In the genomic region with DNA sequence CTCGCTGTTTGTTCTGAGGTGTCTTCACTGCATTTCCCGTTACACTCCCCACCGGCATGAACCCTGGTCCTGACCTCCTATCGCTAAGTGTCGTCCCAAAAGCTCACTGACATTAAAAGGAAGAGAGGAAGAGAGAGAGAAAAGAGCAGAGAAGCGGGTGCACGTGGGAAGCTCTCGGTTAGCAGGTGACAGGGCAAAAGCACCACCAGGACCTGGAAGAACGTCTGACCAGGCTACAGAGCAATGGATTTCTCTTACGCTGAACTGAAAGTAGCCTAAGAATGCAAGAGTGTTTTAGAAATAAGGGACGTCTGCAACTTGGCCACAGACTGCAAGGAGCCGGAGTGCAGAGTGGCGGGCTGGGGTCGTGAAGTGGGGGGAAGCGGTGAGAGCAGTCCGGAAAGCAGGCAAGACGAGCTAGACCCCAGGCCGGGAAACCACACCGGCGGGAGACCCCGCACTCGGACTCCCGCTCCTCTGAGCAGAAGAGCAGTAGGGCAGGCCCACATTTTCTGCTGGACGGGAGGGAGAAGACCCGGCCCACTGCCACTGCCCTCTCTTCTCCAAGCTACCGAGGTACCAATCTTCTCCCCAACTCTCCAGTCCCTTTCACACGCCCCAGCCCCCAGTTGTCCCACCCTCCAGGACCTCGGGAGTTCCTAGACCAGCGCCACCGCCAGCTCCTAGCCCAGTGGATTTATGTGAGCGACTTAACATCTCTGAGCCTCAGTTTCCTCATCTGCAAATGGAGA, we compare ENCODE assay signal across 2 cellular contexts.
A peak's percentile ranks its signal among the peaks of the same experiment; 100 is the strongest.
TF ChIP-seq lines count a peak whose summit lies in the region.

No MANE protein-coding gene starts in this region.

TF ChIP-seq in K562, 482 proteins besides CTCF, POLR2A, EP300 and RAD21 (continued from another document):
- TF ChIP-seq, protein P1, sequence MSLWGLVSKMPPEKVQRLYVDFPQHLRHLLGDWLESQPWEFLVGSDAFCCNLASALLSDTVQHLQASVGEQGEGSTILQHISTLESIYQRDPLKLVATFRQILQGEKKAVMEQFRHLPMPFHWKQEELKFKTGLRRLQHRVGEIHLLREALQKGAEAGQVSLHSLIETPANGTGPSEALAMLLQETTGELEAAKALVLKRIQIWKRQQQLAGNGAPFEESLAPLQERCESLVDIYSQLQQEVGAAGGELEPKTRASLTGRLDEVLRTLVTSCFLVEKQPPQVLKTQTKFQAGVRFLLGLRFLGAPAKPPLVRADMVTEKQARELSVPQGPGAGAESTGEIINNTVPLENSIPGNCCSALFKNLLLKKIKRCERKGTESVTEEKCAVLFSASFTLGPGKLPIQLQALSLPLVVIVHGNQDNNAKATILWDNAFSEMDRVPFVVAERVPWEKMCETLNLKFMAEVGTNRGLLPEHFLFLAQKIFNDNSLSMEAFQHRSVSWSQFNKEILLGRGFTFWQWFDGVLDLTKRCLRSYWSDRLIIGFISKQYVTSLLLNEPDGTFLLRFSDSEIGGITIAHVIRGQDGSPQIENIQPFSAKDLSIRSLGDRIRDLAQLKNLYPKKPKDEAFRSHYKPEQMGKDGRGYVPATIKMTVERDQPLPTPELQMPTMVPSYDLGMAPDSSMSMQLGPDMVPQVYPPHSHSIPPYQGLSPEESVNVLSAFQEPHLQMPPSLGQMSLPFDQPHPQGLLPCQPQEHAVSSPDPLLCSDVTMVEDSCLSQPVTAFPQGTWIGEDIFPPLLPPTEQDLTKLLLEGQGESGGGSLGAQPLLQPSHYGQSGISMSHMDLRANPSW (CRISPR knock-in tag; IDR thresholded peaks at IDR 0.05): no peak
- TF ChIP-seq NR1H2 (CRISPR knock-in tag; IDR thresholded peaks at IDR 0.05): 0 out of 2 replicates have a peak, but pooled peaks have one; percentile 10
- TF ChIP-seq FOXM1 (IDR thresholded peaks at IDR 0.05; ENCODE audit: low read depth): no peak
- TF ChIP-seq FOXM1 (CRISPR knock-in tag; IDR thresholded peaks at IDR 0.05; ENCODE audit: low read depth): 0 out of 2 replicates have a peak, but pooled peaks have one; percentile 0
- TF ChIP-seq, protein P2, sequence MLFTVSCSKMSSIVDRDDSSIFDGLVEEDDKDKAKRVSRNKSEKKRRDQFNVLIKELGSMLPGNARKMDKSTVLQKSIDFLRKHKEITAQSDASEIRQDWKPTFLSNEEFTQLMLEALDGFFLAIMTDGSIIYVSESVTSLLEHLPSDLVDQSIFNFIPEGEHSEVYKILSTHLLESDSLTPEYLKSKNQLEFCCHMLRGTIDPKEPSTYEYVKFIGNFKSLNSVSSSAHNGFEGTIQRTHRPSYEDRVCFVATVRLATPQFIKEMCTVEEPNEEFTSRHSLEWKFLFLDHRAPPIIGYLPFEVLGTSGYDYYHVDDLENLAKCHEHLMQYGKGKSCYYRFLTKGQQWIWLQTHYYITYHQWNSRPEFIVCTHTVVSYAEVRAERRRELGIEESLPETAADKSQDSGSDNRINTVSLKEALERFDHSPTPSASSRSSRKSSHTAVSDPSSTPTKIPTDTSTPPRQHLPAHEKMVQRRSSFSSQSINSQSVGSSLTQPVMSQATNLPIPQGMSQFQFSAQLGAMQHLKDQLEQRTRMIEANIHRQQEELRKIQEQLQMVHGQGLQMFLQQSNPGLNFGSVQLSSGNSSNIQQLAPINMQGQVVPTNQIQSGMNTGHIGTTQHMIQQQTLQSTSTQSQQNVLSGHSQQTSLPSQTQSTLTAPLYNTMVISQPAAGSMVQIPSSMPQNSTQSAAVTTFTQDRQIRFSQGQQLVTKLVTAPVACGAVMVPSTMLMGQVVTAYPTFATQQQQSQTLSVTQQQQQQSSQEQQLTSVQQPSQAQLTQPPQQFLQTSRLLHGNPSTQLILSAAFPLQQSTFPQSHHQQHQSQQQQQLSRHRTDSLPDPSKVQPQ (CRISPR knock-in tag; IDR thresholded peaks at IDR 0.05; ENCODE audit: borderline replicate concordance): no peak
- no peak for TF ChIP-seq MAFG (tag; conservative IDR thresholded peaks at IDR 0.05)
- TF ChIP-seq SOX6 (IDR thresholded peaks at IDR 0.05): no peak
- TF ChIP-seq, protein P3, sequence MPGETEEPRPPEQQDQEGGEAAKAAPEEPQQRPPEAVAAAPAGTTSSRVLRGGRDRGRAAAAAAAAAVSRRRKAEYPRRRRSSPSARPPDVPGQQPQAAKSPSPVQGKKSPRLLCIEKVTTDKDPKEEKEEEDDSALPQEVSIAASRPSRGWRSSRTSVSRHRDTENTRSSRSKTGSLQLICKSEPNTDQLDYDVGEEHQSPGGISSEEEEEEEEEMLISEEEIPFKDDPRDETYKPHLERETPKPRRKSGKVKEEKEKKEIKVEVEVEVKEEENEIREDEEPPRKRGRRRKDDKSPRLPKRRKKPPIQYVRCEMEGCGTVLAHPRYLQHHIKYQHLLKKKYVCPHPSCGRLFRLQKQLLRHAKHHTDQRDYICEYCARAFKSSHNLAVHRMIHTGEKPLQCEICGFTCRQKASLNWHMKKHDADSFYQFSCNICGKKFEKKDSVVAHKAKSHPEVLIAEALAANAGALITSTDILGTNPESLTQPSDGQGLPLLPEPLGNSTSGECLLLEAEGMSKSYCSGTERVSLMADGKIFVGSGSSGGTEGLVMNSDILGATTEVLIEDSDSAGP (CRISPR knock-in tag; IDR thresholded peaks at IDR 0.05): peak; percentile 30; the same call in 1 of the 2 replicates
- TF ChIP-seq ZNF12 (CRISPR knock-in tag; IDR thresholded peaks at IDR 0.05): 0 out of 2 replicates have a peak, but pooled peaks have one; percentile 7
- 0 out of 2 replicates have a peak, but pooled peaks have one; percentile 23 for TF ChIP-seq PTTG1 (tag; IDR thresholded peaks at IDR 0.05; ENCODE audit: low read depth)
- no peak for TF ChIP-seq WHSC1 (IDR thresholded peaks at IDR 0.05; ENCODE audit: low read length)

TF ChIP-seq in HepG2, 621 proteins besides CTCF, POLR2A, EP300 and RAD21 (continued from another document and continues in another):
- TF ChIP-seq SALL1 (CRISPR knock-in tag; IDR thresholded peaks at IDR 0.05): peak; percentile 36; the same call in 1 of the 2 replicates
- TF ChIP-seq EED (CRISPR knock-in tag; IDR thresholded peaks at IDR 0.05): peak; percentile 75
- peak; percentile 32; the same call in 1 of the 2 replicates for TF ChIP-seq ZNF891 (CRISPR knock-in tag; IDR thresholded peaks at IDR 0.05)
- TF ChIP-seq BORCS8-MEF2B (CRISPR knock-in tag; IDR thresholded peaks at IDR 0.05): 0 out of 2 replicates have a peak, but pooled peaks have one; percentile 18
- TF ChIP-seq ZNF772 (CRISPR knock-in tag; IDR thresholded peaks at IDR 0.05): peak; percentile 55; the same call in 1 of the 2 replicates
- TF ChIP-seq ZNF703 (CRISPR knock-in tag; IDR thresholded peaks at IDR 0.05; ENCODE audit: borderline replicate concordance): no peak
- no peak for TF ChIP-seq ZNF839 (CRISPR knock-in tag; IDR thresholded peaks at IDR 0.05; ENCODE audit: borderline replicate concordance)
- TF ChIP-seq ZNF883 (CRISPR knock-in tag; IDR thresholded peaks at IDR 0.05; ENCODE audit: not compliant biosample characterization): peak; percentile 35
- TF ChIP-seq ZNF24 (IDR thresholded peaks at IDR 0.05): no peak
- TF ChIP-seq, protein P4, sequence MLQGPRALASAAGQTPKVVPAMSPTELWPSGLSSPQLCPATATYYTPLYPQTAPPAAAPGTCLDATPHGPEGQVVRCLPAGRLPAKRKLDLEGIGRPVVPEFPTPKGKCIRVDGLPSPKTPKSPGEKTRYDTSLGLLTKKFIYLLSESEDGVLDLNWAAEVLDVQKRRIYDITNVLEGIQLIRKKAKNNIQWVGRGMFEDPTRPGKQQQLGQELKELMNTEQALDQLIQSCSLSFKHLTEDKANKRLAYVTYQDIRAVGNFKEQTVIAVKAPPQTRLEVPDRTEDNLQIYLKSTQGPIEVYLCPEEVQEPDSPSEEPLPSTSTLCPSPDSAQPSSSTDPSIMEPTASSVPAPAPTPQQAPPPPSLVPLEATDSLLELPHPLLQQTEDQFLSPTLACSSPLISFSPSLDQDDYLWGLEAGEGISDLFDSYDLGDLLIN (CRISPR knock-in tag; IDR thresholded peaks at IDR 0.05; ENCODE audit: borderline replicate concordance): 0 out of 2 replicates have a peak, but pooled peaks have one; percentile 47
- TF ChIP-seq RBM22 (optimal IDR thresholded peaks at IDR 0.05; ENCODE audit: low read length): no peak
- TF ChIP-seq ELF4 (CRISPR knock-in tag; IDR thresholded peaks at IDR 0.05; ENCODE audit: borderline replicate concordance): peak; percentile 75; the same call in 1 of the 2 replicates
- no peak for TF ChIP-seq ZFP41 (CRISPR knock-in tag; IDR thresholded peaks at IDR 0.05; ENCODE audit: borderline replicate concordance)
- TF ChIP-seq, protein P5, sequence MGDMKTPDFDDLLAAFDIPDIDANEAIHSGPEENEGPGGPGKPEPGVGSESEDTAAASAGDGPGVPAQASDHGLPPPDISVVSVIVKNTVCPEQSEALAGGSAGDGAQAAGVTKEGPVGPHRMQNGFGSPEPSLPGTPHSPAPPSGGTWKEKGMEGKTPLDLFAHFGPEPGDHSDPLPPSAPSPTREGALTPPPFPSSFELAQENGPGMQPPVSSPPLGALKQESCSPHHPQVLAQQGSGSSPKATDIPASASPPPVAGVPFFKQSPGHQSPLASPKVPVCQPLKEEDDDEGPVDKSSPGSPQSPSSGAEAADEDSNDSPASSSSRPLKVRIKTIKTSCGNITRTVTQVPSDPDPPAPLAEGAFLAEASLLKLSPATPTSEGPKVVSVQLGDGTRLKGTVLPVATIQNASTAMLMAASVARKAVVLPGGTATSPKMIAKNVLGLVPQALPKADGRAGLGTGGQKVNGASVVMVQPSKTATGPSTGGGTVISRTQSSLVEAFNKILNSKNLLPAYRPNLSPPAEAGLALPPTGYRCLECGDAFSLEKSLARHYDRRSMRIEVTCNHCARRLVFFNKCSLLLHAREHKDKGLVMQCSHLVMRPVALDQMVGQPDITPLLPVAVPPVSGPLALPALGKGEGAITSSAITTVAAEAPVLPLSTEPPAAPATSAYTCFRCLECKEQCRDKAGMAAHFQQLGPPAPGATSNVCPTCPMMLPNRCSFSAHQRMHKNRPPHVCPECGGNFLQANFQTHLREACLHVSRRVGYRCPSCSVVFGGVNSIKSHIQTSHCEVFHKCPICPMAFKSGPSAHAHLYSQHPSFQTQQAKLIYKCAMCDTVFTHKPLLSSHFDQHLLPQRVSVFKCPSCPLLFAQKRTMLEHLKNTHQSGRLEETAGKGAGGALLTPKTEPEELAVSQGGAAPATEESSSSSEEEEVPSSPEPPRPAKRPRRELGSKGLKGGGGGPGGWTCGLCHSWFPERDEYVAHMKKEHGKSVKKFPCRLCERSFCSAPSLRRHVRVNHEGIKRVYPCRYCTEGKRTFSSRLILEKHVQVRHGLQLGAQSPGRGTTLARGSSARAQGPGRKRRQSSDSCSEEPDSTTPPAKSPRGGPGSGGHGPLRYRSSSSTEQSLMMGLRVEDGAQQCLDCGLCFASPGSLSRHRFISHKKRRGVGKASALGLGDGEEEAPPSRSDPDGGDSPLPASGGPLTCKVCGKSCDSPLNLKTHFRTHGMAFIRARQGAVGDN (CRISPR knock-in tag; IDR thresholded peaks at IDR 0.05): peak; percentile 49
- TF ChIP-seq, protein P6, sequence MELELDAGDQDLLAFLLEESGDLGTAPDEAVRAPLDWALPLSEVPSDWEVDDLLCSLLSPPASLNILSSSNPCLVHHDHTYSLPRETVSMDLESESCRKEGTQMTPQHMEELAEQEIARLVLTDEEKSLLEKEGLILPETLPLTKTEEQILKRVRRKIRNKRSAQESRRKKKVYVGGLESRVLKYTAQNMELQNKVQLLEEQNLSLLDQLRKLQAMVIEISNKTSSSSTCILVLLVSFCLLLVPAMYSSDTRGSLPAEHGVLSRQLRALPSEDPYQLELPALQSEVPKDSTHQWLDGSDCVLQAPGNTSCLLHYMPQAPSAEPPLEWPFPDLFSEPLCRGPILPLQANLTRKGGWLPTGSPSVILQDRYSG (CRISPR knock-in tag; IDR thresholded peaks at IDR 0.05): no peak
- peak; percentile 72 for TF ChIP-seq RNF2 (conservative IDR thresholded peaks at IDR 0.05; ENCODE audit: low read depth)
- 0 out of 2 replicates have a peak, but pooled peaks have one; percentile 29 for TF ChIP-seq ZNF30 (CRISPR knock-in tag; IDR thresholded peaks at IDR 0.05)
- 0 out of 2 replicates have a peak, but pooled peaks have one; percentile 2 for TF ChIP-seq ZNF563 (CRISPR knock-in tag; IDR thresholded peaks at IDR 0.05)
- no peak for TF ChIP-seq CEBPB (IDR thresholded peaks at IDR 0.05; ENCODE audit: borderline replicate concordance, low read depth, low read length)
- TF ChIP-seq, protein P7, sequence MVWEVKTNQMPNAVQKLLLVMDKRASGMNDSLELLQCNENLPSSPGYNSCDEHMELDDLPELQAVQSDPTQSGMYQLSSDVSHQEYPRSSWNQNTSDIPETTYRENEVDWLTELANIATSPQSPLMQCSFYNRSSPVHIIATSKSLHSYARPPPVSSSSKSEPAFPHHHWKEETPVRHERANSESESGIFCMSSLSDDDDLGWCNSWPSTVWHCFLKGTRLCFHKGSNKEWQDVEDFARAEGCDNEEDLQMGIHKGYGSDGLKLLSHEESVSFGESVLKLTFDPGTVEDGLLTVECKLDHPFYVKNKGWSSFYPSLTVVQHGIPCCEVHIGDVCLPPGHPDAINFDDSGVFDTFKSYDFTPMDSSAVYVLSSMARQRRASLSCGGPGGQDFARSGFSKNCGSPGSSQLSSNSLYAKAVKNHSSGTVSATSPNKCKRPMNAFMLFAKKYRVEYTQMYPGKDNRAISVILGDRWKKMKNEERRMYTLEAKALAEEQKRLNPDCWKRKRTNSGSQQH (CRISPR knock-in tag; IDR thresholded peaks at IDR 0.05; ENCODE audit: low read depth): 0 out of 2 replicates have a peak, but pooled peaks have one; percentile 28
- no peak for TF ChIP-seq MAZ (IDR thresholded peaks at IDR 0.05; ENCODE audit: borderline replicate concordance, low read depth, low read length)
- TF ChIP-seq MAZ (CRISPR knock-in tag; IDR thresholded peaks at IDR 0.05; ENCODE audit: low read depth): peak; percentile 43; the same call in 1 of the 2 replicates
- TF ChIP-seq, protein P8, sequence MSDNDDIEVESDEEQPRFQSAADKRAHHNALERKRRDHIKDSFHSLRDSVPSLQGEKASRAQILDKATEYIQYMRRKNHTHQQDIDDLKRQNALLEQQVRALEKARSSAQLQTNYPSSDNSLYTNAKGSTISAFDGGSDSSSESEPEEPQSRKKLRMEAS (IDR thresholded peaks at IDR 0.05): peak; percentile 82
- 0 out of 2 replicates have a peak, but pooled peaks have one; percentile 19 for TF ChIP-seq ZNF773 (CRISPR knock-in tag; IDR thresholded peaks at IDR 0.05; ENCODE audit: borderline replicate concordance)
- TF ChIP-seq ZNF260 (CRISPR knock-in tag; IDR thresholded peaks at IDR 0.05; ENCODE audit: borderline replicate concordance, low read depth): no peak
- TF ChIP-seq EZH2 (conservative IDR thresholded peaks at IDR 0.05; ENCODE audit: low read depth, low read length): no peak
- TF ChIP-seq NFKBIZ (CRISPR knock-in tag; IDR thresholded peaks at IDR 0.05): no peak
- TF ChIP-seq, protein P9, sequence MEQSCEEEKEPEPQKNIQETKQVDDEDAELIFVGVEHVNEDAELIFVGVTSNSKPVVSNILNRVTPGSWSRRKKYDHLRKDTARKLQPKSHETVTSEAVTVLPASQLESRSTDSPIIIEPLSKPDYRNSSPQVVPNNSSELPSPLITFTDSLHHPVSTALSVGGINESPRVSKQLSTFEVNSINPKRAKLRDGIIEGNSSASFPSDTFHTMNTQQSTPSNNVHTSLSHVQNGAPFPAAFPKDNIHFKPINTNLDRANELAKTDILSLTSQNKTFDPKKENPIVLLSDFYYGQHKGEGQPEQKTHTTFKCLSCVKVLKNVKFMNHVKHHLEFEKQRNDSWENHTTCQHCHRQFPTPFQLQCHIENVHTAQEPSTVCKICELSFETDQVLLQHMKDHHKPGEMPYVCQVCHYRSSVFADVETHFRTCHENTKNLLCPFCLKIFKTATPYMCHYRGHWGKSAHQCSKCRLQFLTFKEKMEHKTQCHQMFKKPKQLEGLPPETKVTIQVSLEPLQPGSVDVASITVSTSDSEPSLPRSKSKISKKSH (CRISPR knock-in tag; IDR thresholded peaks at IDR 0.05; ENCODE audit: borderline replicate concordance): peak; percentile 64; the same call in 1 of the 2 replicates
- TF ChIP-seq ZBTB42 (CRISPR knock-in tag; IDR thresholded peaks at IDR 0.05): peak; percentile 19; the same call in 1 of the 2 replicates
- peak; percentile 45; the same call in 1 of the 2 replicates for TF ChIP-seq ZNF564 (CRISPR knock-in tag; IDR thresholded peaks at IDR 0.05)
- TF ChIP-seq ZNF546 (CRISPR knock-in tag; conservative IDR thresholded peaks at IDR 0.05): peak; percentile 73
- TF ChIP-seq ZNF768 (CRISPR knock-in tag; IDR thresholded peaks at IDR 0.05): no peak
- TF ChIP-seq ARNTL (CRISPR knock-in tag; IDR thresholded peaks at IDR 0.05): peak; percentile 80
